ENCODE assay signal across 1 cellular context in the genomic region with DNA sequence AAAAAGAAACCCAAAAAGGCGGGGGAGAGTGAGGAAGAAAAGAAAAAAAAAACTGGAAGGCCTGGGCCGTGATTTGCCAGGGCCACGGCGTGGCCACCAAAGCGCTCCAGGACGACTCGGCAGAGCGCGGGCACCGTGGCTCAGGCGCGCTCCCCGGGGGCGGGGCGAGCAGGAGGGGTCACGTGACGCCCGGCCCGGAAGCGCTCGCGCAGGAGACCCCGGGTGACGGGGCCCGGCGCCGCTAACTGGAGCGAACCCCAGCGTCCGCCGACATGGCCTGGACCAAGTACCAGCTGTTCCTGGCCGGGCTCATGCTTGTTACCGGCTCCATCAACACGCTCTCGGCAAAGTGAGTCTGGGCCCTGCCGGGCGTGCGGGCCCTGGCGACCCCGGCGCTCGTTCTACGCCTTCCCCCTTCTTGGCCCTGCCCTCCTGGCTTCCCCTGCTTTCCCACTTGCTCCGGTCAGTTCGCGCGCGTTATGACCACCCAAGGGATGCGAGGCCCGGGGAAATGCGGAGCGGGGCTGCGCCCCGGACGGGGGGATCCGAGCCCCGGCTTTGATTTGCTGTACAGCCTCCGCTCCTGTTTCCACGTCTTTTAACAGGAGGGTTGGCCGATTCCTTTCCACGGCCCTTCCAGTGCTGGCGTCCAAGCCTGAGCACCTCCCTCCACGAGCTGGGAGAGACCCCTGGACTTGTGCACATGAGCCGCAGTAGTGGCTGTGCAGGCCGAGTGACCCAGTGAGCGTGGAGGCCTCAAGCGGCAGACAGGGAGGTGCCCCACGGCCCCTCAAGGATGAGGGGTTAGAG.
TF ChIP-seq lines count a peak whose summit lies in the region.

A gene with protein sequence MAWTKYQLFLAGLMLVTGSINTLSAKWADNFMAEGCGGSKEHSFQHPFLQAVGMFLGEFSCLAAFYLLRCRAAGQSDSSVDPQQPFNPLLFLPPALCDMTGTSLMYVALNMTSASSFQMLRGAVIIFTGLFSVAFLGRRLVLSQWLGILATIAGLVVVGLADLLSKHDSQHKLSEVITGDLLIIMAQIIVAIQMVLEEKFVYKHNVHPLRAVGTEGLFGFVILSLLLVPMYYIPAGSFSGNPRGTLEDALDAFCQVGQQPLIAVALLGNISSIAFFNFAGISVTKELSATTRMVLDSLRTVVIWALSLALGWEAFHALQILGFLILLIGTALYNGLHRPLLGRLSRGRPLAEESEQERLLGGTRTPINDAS (plus strand): TSS at position 207 of the 810 bp plus-strand sequence. CDS start 66 bp downstream, at position 273.

TF ChIP-seq in IMR-90, 13 proteins besides CTCF, POLR2A, EP300 and RAD21 (continued from another document):
- 0 out of 2 replicates have a peak, but pooled peaks have one; percentile 21 for TF ChIP-seq FOS (IDR thresholded peaks at IDR 0.05; ENCODE audit: low read depth, low read length)
